6 cellular contexts compared by ENCODE assay signal in genomic region chr17:81868674-81869220, GRCh38. TPM values are rescaled to one million over a fixed set of nuclear protein-coding genes. Genes with fewer than 3 reads are reported as not detected.
DNase-seq lines count a peak whose midpoint lies in the region; ATAC-seq, FAIRE-seq and TF ChIP-seq lines count a peak whose summit lies in the region.

No MANE protein-coding gene starts in this region.

- no peak for ATAC-seq in GM18858 (IDR thresholded peaks at IDR 0.05; ENCODE audit: unreplicated experiment)

- DNase-seq in NCI-H82 (lab: John Stamatoyannopoulos, UW) = peak; percentile 55
- no peak for DNase-seq in NCI-H82 treated with DMSO at 0.1 percent for 48 hours (lab: John Stamatoyannopoulos, UW; ENCODE audit: unreplicated experiment)
- DNase-seq in astrocyte (ENCODE audit: low read depth) = peak; percentile 81
- no peak for DNase-seq in nephron progenitor cell
- no peak for DNase-seq in GOT3 (lab: John Stamatoyannopoulos, UW)

- no peak for FAIRE-seq in astrocyte (lab: Jason Lieb, UNC)

- no peaks in the 10 kb centered on the region for H3K9me3 ChIP-seq in astrocyte (ENCODE audit: insufficient read depth, low read depth, low read length)

- H4K20me1 ChIP-seq in astrocyte (ENCODE audit: insufficient read depth, low read length) = peaks cover 66% of the 10 kb centered on the region

- H3K36me3 Mint-ChIP-seq in astrocyte (ENCODE audit: low read depth, unreplicated experiment) (peaks cover 5% of the 10 kb centered on the region), nephron progenitor cell (ENCODE audit: low read depth) (peaks cover under 1% of the 10 kb centered on the region)

- peak overlapping the region; percentile 96 for H3K9ac ChIP-seq in astrocyte (ENCODE audit: low read length)

- H3K9me3 Mint-ChIP-seq in astrocyte (ENCODE audit: unreplicated experiment) = no peaks in the 10 kb centered on the region
- no peaks in the 10 kb centered on the region for H3K9me3 Mint-ChIP-seq in nephron progenitor cell

- peak overlapping the region; percentile 92 for H3K4me3 ChIP-seq in astrocyte (ENCODE audit: insufficient read depth, low read depth, low read length)

- H3K4me3 Mint-ChIP-seq in astrocyte (ENCODE audit: unreplicated experiment) (peak overlapping the region; percentile 76), nephron progenitor cell (peak overlapping the region; percentile 85)

- peak overlapping the region; percentile 87 for H3K27ac Mint-ChIP-seq in astrocyte (ENCODE audit: unreplicated experiment)
- peak overlapping the region; percentile 87 for H3K27ac Mint-ChIP-seq in nephron progenitor cell

- peaks cover 67% of the 10 kb centered on the region for H3K79me2 ChIP-seq in astrocyte (ENCODE audit: insufficient read depth, low read length)

- peak overlapping the region; percentile 90 for H3K27ac ChIP-seq in astrocyte (ENCODE audit: low read depth, low read length)

- H3K4me2 ChIP-seq in astrocyte (ENCODE audit: low read length) = peak overlapping the region; percentile 99

- no peaks in the 10 kb centered on the region for H3K27me3 Mint-ChIP-seq in astrocyte (ENCODE audit: low read depth, unreplicated experiment)
- no peaks in the 10 kb centered on the region for H3K27me3 Mint-ChIP-seq in nephron progenitor cell (ENCODE audit: low read depth, poor library complexity)

- H3K36me3 ChIP-seq in astrocyte (ENCODE audit: insufficient read depth, low read length) = peaks cover 5% of the 10 kb centered on the region

- TF ChIP-seq CTCF in astrocyte (IDR thresholded peaks at IDR 0.05; ENCODE audit: insufficient read depth, low read depth, low read length) = no peak
- no peak for TF ChIP-seq CTCF in nephron progenitor cell (IDR thresholded peaks at IDR 0.05)

- H3K4me1 Mint-ChIP-seq in astrocyte (ENCODE audit: low read depth, unreplicated experiment) (peaks cover 19% of the 10 kb centered on the region), nephron progenitor cell (peaks cover 62% of the 10 kb centered on the region)

- H3K4me1 ChIP-seq in astrocyte (ENCODE audit: insufficient read depth, low read length) = peaks cover 37% of the 10 kb centered on the region

- H2AFZ ChIP-seq in astrocyte (ENCODE audit: low read depth, low read length) = no peak overlapping the region

- no peaks in the 10 kb centered on the region for H3K27me3 ChIP-seq in astrocyte (ENCODE audit: insufficient read depth, low read length)

RNA-seq across cellular contexts. Expression of gene ARHGDIA, which starts 2.4 kb away (rescaled TPM):
- total RNA-seq in astrocyte = 352 and 367 TPM in 2 replicates

RNA-seq across cellular contexts. Expression of gene P4HB, which starts 8.4 kb away (rescaled TPM):
- 1,268 and 1,504 TPM in 2 replicates for total RNA-seq in astrocyte

RNA-seq across cellular contexts. Expression of gene ALYREF, which starts 22.6 kb away (rescaled TPM):
- total RNA-seq in astrocyte = 86.4 and 110 TPM in 2 replicates

RNA-seq across cellular contexts. Expression of gene ANAPC11, which starts 22.8 kb away (rescaled TPM):
- total RNA-seq in astrocyte = 104 and 113 TPM in 2 replicates

RNA-seq across cellular contexts. Expression of gene NPB, which starts 33.3 kb away (rescaled TPM):
- 2.0 and 2.7 TPM in 2 replicates for total RNA-seq in astrocyte

Comparison
In these comparisons a context has a peak if more than half of its experiments do, and no peak if none do; other contexts are left out.
1. DNase-seq: peak in NCI-H82 (single experiment) and astrocyte (single experiment); none in NCI-H82 treated with DMSO at 0.1 percent for 48 hours (single experiment), nephron progenitor cell (single experiment) and GOT3 (single experiment).